In genomic region chr2:163626208-163626607, GRCh38 we compare ENCODE assay signal across 22 cellular contexts.
DNase-seq lines count a peak whose midpoint lies in the region; ATAC-seq and TF ChIP-seq lines count a peak whose summit lies in the region.
"Had no signal": no experiment of that assay in that cellular context is flagged by ENCODE, and none has a peak within 500 bp of the region (broad histone marks: within the 10 kb centered on the region; RNA-seq: fewer than 3 reads in every experiment).

No MANE protein-coding gene starts in this region.

- POLR2A ChIA-PET in Panc1 (lab: Charles Lee), result no interaction called here

- H3K9me3 ChIP-seq in cardiac muscle cell (ENCODE audit: low read depth) (no peaks in the 10 kb centered on the region), right cardiac atrium (ENCODE audit: control insufficient read depth, low read length) (no peaks in the 10 kb centered on the region), Panc1 (ENCODE audit: control insufficient read depth, insufficient read depth, low read depth, low read length) (no peaks in the 10 kb centered on the region), psoas muscle (no peaks in the 10 kb centered on the region)
- H3K9me3 ChIP-seq: BE2C had no signal

- no TSS peak for BruUV-seq in Panc1 (replicated peaks; lab: Mats Ljungman, UMichigan)

- H3K4me1 ChIP-seq in cardiac muscle cell (ENCODE audit: low read depth), result peaks cover 18% of the 10 kb centered on the region
- H3K4me1 ChIP-seq in right cardiac atrium (ENCODE audit: control insufficient read depth, insufficient read depth, low read length), result peaks cover 2% of the 10 kb centered on the region
- peaks cover 13% of the 10 kb centered on the region for H3K4me1 ChIP-seq in Panc1 (ENCODE audit: control insufficient read depth, insufficient read depth, low read length)
- no peaks in the 10 kb centered on the region for H3K4me1 ChIP-seq in psoas muscle
- H3K4me1 ChIP-seq: BE2C had no signal

- H3K4me3 ChIP-seq in cardiac muscle cell (no peak overlapping the region), right cardiac atrium (ENCODE audit: low read length) (no peak overlapping the region), Panc1 (ENCODE audit: low read depth in 2 of 2, low read length in 2 of 2) (no peak overlapping the region), fibroblast of villous mesenchyme (ENCODE audit: low read depth, low read length) (no peak overlapping the region), psoas muscle (no peak overlapping the region)

- H3K27me3 ChIP-seq in cardiac muscle cell, result no peaks in the 10 kb centered on the region
- no peaks in the 10 kb centered on the region for H3K27me3 ChIP-seq in right cardiac atrium (ENCODE audit: control insufficient read depth, insufficient read depth)
- no peaks in the 10 kb centered on the region for H3K27me3 ChIP-seq in Panc1 (ENCODE audit: control insufficient read depth, insufficient read depth, low read length)
- no peaks in the 10 kb centered on the region for H3K27me3 ChIP-seq in psoas muscle (ENCODE audit: insufficient read depth in 3 of 3, low read length in 2 of 3)
- H3K27me3 ChIP-seq: BE2C had no signal

- WGBS in right cardiac atrium, result 95% methylated on average over 1 of the region's 1 CpG
- WGBS in psoas muscle, 3 donors, result 91 to 100% (median 97%) methylated on average over 1 of the region's 1 CpG

- peak overlapping the region; percentile 66 for H3K27ac ChIP-seq in cardiac muscle cell
- no peak overlapping the region for H3K27ac ChIP-seq in right cardiac atrium (ENCODE audit: low read length)
- H3K27ac ChIP-seq in Panc1 (ENCODE audit: low read length), result peak overlapping the region; percentile 79
- no peak overlapping the region for H3K27ac ChIP-seq in psoas muscle
- H3K27ac ChIP-seq: 22Rv1 had no signal

- no peaks in the 10 kb centered on the region for H3K36me3 ChIP-seq in cardiac muscle cell
- H3K36me3 ChIP-seq in Panc1 (ENCODE audit: control insufficient read depth, insufficient read depth, low read length), result no peaks in the 10 kb centered on the region; the same call in 1 of the 2 replicates
- H3K36me3 ChIP-seq in psoas muscle (ENCODE audit: insufficient read depth in 1 of 2, low read depth in 1 of 2), result no peaks in the 10 kb centered on the region
- H3K36me3 ChIP-seq: BE2C had no signal

- in situ Hi-C loops in Panc1 (cut with HindIII; ENCODE audit: low pct_unique_long_range_greater_than_20kb, low sequenced_read_pairs), result no loop called here

- CTCF ChIA-PET in Panc1 (lab: Charles Lee), result no interaction called here

- TF ChIP-seq CTCF in cardiac muscle cell (IDR thresholded peaks at IDR 0.05; ENCODE audit: low read depth, low read length) (no peak), Panc1 (IDR thresholded peaks at IDR 0.05) (no peak), fibroblast of villous mesenchyme (IDR thresholded peaks at IDR 0.05; ENCODE audit: insufficient read depth, low read depth, low read length) (no peak), psoas muscle (IDR thresholded peaks at IDR 0.05) (no peak)

- intact Hi-C loops in right cardiac atrium (cut with DNase I) (no loop called here), Panc1 (cut with micrococcal nuclease; ENCODE audit: unreplicated experiment) (no loop called here), psoas muscle (cut with DNase I) (no loop called here)

- no peak for ATAC-seq in right cardiac atrium
- peak; percentile 79 for ATAC-seq in Panc1
- ATAC-seq in psoas muscle, result no peak
- no peak for ATAC-seq in GM19035 (IDR thresholded peaks at IDR 0.05; ENCODE audit: unreplicated experiment)
- ATAC-seq: HCT116, HepG2 had no signal

- no peak for DNase-seq in cardiac muscle cell (ENCODE audit: low read depth in 1 of 2, low spot score in 1 of 2)
- DNase-seq in right cardiac atrium, result no peak
- DNase-seq in Panc1 (ENCODE audit: low read depth, low spot score), result peak; percentile 36
- DNase-seq in fibroblast of villous mesenchyme (ENCODE audit: low read depth), result peak; percentile 14
- no peak for DNase-seq in psoas muscle
- DNase-seq in ecto neural progenitor cell (ENCODE audit: low spot score), result no peak
- DNase-seq: BE2C; C1 segment of cervical spinal cord; CD4-positive, CD25-positive, alpha-beta regulatory T cell; CD8-positive, alpha-beta memory T cell; COR-L47; DMS 273 treated with DMSO at 0.1 percent for 48 hours; DMS53; DND-41; EL; GOT3; H7; HFFc6 had no signal

Comparison
In these comparisons a context has a peak if more than half of its experiments do, and no peak if none do; other contexts are left out.
1. H3K27ac ChIP-seq: peak in cardiac muscle cell (single experiment) and Panc1 (single experiment); none in right cardiac atrium (single experiment) and psoas muscle (single experiment).
2. DNase-seq: peak in Panc1 (single experiment) and fibroblast of villous mesenchyme (single experiment); none in cardiac muscle cell (0 of 2), right cardiac atrium (0 of 3), psoas muscle (0 of 2) and ecto neural progenitor cell (single experiment).